10 cellular contexts compared by ENCODE assay signal in genomic region chr2:73107211-73107926, GRCh38. TPM values are rescaled to one million over a fixed set of nuclear protein-coding genes. Genes with fewer than 3 reads are reported as not detected.
DNase-seq lines count a peak whose midpoint lies in the region; ATAC-seq and TF ChIP-seq lines count a peak whose summit lies in the region.
"Had no signal": no experiment of that assay in that cellular context is flagged by ENCODE, and none has a peak within 500 bp of the region (broad histone marks: within the 10 kb centered on the region; RNA-seq: fewer than 3 reads in every experiment).

No MANE protein-coding gene starts in this region.

- no peak for DNase-seq in activated CD8-positive, alpha-beta memory T cell treated with anti-CD3 and anti-CD28 coated beads, Interleukin-2, amount 10 ng/mL, durations not matched to agents 7 days and 5 days
- no peak for DNase-seq in activated CD8-positive, alpha-beta memory T cell treated with anti-CD3 and anti-CD28 coated beads for 24 hours
- DNase-seq in adrenal gland (peak; percentile 65 to 88 (median 83)), islet precursor cell (peak; percentile 37), upper lobe of left lung (no peak), cerebellar nuclear complex (lab: John Stamatoyannopoulos, UW) (no peak), SKM-1 treated with dmso at 0.1 percent for 144 hours (lab: John Stamatoyannopoulos, UW; ENCODE audit: unreplicated experiment) (no peak)
- DNase-seq: NCI-H2171 treated with DMSO at 0.1 percent for 48 hours had no signal

- H3K36me3 ChIP-seq in adrenal gland (replicated peaks in 1 of 2): no peaks in the 10 kb centered on the region
- no peaks in the 10 kb centered on the region for H3K36me3 ChIP-seq in upper lobe of left lung

- H3K4me3 ChIP-seq in adrenal gland: no peak overlapping the region
- no peak overlapping the region for H3K4me3 ChIP-seq in upper lobe of left lung

- H3K4me3 Mint-ChIP-seq in activated CD8-positive, alpha-beta memory T cell treated with anti-CD3 and anti-CD28 coated beads, Interleukin-2, amount 10 ng/mL, durations not matched to agents 7 days and 5 days: no peak overlapping the region
- H3K4me3 Mint-ChIP-seq: stimulated activated memory B cell treated with anti-CD40 and anti-IgM and Interleukin-4, amounts not matched to agents 10 μg/mL and 1 μg/mL and 100 μg/mL, for 72 hours had no signal

- H3K27ac Mint-ChIP-seq in activated CD8-positive, alpha-beta memory T cell treated with anti-CD3 and anti-CD28 coated beads, Interleukin-2, amount 10 ng/mL, durations not matched to agents 7 days and 5 days: peak overlapping the region; percentile 17
- H3K27ac Mint-ChIP-seq: stimulated activated memory B cell treated with anti-CD40 and anti-IgM and Interleukin-4, amounts not matched to agents 10 μg/mL and 1 μg/mL and 100 μg/mL, for 72 hours had no signal

- TF ChIP-seq CTCF in adrenal gland (IDR thresholded peaks at IDR 0.05): no peak
- no peak for TF ChIP-seq CTCF in upper lobe of left lung (IDR thresholded peaks at IDR 0.05)

- intact Hi-C loops in adrenal gland (cut with DNase I): no loop called here

- H3K4me1 ChIP-seq in adrenal gland (replicated peaks in 1 of 2): peaks cover 24 to 50% of the 10 kb centered on the region in 2 donors
- peaks cover 29 to 45% (median 32%) of the 10 kb centered on the region in 4 donors for H3K4me1 ChIP-seq in upper lobe of left lung

- H3K9me3 ChIP-seq in adrenal gland (replicated peaks in 1 of 3) (no peaks in the 10 kb centered on the region), upper lobe of left lung (no peaks in the 10 kb centered on the region)

- no peak for TF ChIP-seq POLR2A in adrenal gland (IDR thresholded peaks at IDR 0.05)
- no peak for TF ChIP-seq POLR2A in upper lobe of left lung (IDR thresholded peaks at IDR 0.05)

- ATAC-seq in activated CD8-positive, alpha-beta memory T cell treated with anti-CD3 and anti-CD28 coated beads, Interleukin-2, amount 10 ng/mL, durations not matched to agents 7 days and 5 days: peak; percentile 52
- ATAC-seq in upper lobe of left lung (ENCODE audit: low FRiP score in 2 of 2): peak; percentile 23 to 44
- ATAC-seq in HG03097 (IDR thresholded peaks at IDR 0.05; ENCODE audit: low FRiP score, unreplicated experiment): no peak
- ATAC-seq: stimulated activated memory B cell treated with anti-CD40 and anti-IgM and Interleukin-4, amounts not matched to agents 10 μg/mL and 1 μg/mL and 100 μg/mL, for 72 hours had no signal

- H3K9me3 Mint-ChIP-seq in activated CD8-positive, alpha-beta memory T cell treated with anti-CD3 and anti-CD28 coated beads, Interleukin-2, amount 10 ng/mL, durations not matched to agents 7 days and 5 days (ENCODE audit: low read depth): no peaks in the 10 kb centered on the region
- H3K9me3 Mint-ChIP-seq: stimulated activated memory B cell treated with anti-CD40 and anti-IgM and Interleukin-4, amounts not matched to agents 10 μg/mL and 1 μg/mL and 100 μg/mL, for 72 hours had no signal

- H3K36me3 Mint-ChIP-seq in activated CD8-positive, alpha-beta memory T cell treated with anti-CD3 and anti-CD28 coated beads, Interleukin-2, amount 10 ng/mL, durations not matched to agents 7 days and 5 days: no peaks in the 10 kb centered on the region
- H3K36me3 Mint-ChIP-seq: stimulated activated memory B cell treated with anti-CD40 and anti-IgM and Interleukin-4, amounts not matched to agents 10 μg/mL and 1 μg/mL and 100 μg/mL, for 72 hours had no signal

- peaks cover 23% of the 10 kb centered on the region for H3K27me3 Mint-ChIP-seq in activated CD8-positive, alpha-beta memory T cell treated with anti-CD3 and anti-CD28 coated beads, Interleukin-2, amount 10 ng/mL, durations not matched to agents 7 days and 5 days
- H3K27me3 Mint-ChIP-seq: stimulated activated memory B cell treated with anti-CD40 and anti-IgM and Interleukin-4, amounts not matched to agents 10 μg/mL and 1 μg/mL and 100 μg/mL, for 72 hours had no signal

- CTCF ChIA-PET in activated CD8-positive, alpha-beta memory T cell treated with anti-CD3 and anti-CD28 coated beads, Interleukin-2, amount 10 ng/mL, durations not matched to agents 7 days and 5 days (lab: Charles Lee): interaction anchor here (1.4 to 1.8 kb wide), 2 partner anchors 49 to 70 kb away, joined by 4 to 6 read pairs; no protein-coding TSS in a partner anchor

- H3K27me3 ChIP-seq in adrenal gland: no peaks in the 10 kb centered on the region
- H3K27me3 ChIP-seq in upper lobe of left lung: peaks cover 0 to 4% (median 0%) of the 10 kb centered on the region in 4 donors

- 31 to 45% (median 40%) methylated on average over 3 to 12 of the region's 12 CpGs for WGBS in adrenal gland, 4 donors
- WGBS in upper lobe of left lung, 2 donors: 50 to 51% methylated on average over 7 to 11 of the region's 12 CpGs

- H3K27ac ChIP-seq in adrenal gland (peak overlapping the region in 2 of 5 donors; percentile 63 to 70), upper lobe of left lung (peak overlapping the region in 1 of 4 donors; percentile 44)

- H3K4me1 Mint-ChIP-seq in activated CD8-positive, alpha-beta memory T cell treated with anti-CD3 and anti-CD28 coated beads, Interleukin-2, amount 10 ng/mL, durations not matched to agents 7 days and 5 days: peaks cover 27% of the 10 kb centered on the region

- no peak for TF ChIP-seq EP300 in upper lobe of left lung (IDR thresholded peaks at IDR 0.05)

RNA-seq across cellular contexts. Expression of gene RAB11FIP5, which starts 5.4 kb away (rescaled TPM):
- total RNA-seq in activated CD8-positive, alpha-beta memory T cell treated with anti-CD3 and anti-CD28 coated beads, Interleukin-2, amount 10 ng/mL, durations not matched to agents 7 days and 5 days: 1 to 10 TPM; 1.1 to 2.9 TPM
- total RNA-seq in adrenal gland (10 to 100 TPM; 21.1 to 38.0 (median 24.3) TPM), upper lobe of left lung (10 to 100 TPM; 21.0 to 35.3 (median 29.9) TPM)
- 10 to 100 TPM in 1 of 3 donors, 1 to 10 TPM in 2; 8.9 to 46.7 (median 9.6) TPM for polyA plus RNA-seq in adrenal gland

RNA-seq across cellular contexts. Expression of gene SFXN5, which starts 35.9 kb away (rescaled TPM):
- 10 to 100 TPM; 12.4 to 20.0 TPM for total RNA-seq in activated CD8-positive, alpha-beta memory T cell treated with anti-CD3 and anti-CD28 coated beads, Interleukin-2, amount 10 ng/mL, durations not matched to agents 7 days and 5 days
- total RNA-seq in adrenal gland (10 to 100 TPM; 17.6 to 56.5 (median 36.5) TPM), upper lobe of left lung (10 to 100 TPM; 10.8 to 44.0 (median 13.7) TPM)
- polyA plus RNA-seq in adrenal gland: 10 to 100 TPM; 12.2 to 34.2 (median 22.6) TPM

Comparison
In these comparisons a context has a peak if more than half of its experiments do, and no peak if none do; other contexts are left out.
1. DNase-seq: peak in adrenal gland (7 of 7) and islet precursor cell (single experiment); none in activated CD8-positive, alpha-beta memory T cell treated with anti-CD3 and anti-CD28 coated beads, Interleukin-2, amount 10 ng/mL, durations not matched to agents 7 days and 5 days (single experiment), activated CD8-positive, alpha-beta memory T cell treated with anti-CD3 and anti-CD28 coated beads for 24 hours (single experiment), upper lobe of left lung (0 of 2), cerebellar nuclear complex (0 of 2) and SKM-1 treated with dmso at 0.1 percent for 144 hours (single experiment).
2. RNA of gene RAB11FIP5, which starts 5.4 kb away (total RNA-seq): 21.0 to 35.3 TPM in upper lobe of left lung and 21.1 to 38.0 TPM in adrenal gland; 1.1 to 2.9 TPM in activated CD8-positive, alpha-beta memory T cell treated with anti-CD3 and anti-CD28 coated beads, Interleukin-2, amount 10 ng/mL, durations not matched to agents 7 days and 5 days; every median in the first group is over 4 times any median in the second.